In genomic region chr16:60274431-60275017, GRCh38 we compare ENCODE assay signal across 21 cellular contexts.
A peak's percentile ranks its signal among the peaks of the same experiment; 100 is the strongest.
DNase-seq lines count a peak whose midpoint lies in the region; ATAC-seq, FAIRE-seq and TF ChIP-seq lines count a peak whose summit lies in the region.
"Had no signal": no experiment of that assay in that cellular context is flagged by ENCODE, and none has a peak within 500 bp of the region (broad histone marks: within the 10 kb centered on the region; RNA-seq: fewer than 3 reads in every experiment).

No MANE protein-coding gene starts in this region.

- no peak for FAIRE-seq in A549 (lab: Jason Lieb, UNC)
- no peak for FAIRE-seq in K562 (lab: Jason Lieb, UNC)
- FAIRE-seq: A204.1, D721Med, G401.6, GM12891, GM18507 had no signal

- H2BK15ac ChIP-seq in IMR-90 (ENCODE audit: low read depth, low read length), result no peak overlapping the region

- DNase-seq in A549 (ENCODE audit: low read depth in 1 of 2, low spot score in 1 of 2) (no peak), IMR-90 (no peak), K562 (ENCODE audit: extremely low read depth in 1 of 4, low spot score in 3 of 4) (no peak), NCI-H510A (lab: John Stamatoyannopoulos, UW) (no peak), aorta (no peak), mucosa of descending colon (no peak)
- DNase-seq: 8988T; AML-193; Caco-2; Calu3; CD4-positive, alpha-beta T cell; CD8-positive, alpha-beta T cell; DMS79 treated with DMSO at 0.1 percent for 48 hours; GF-D8 had no signal

- no TSS peak for BruUV-seq in IMR-90 (replicated peaks; lab: Mats Ljungman, UMichigan)
- BruUV-seq in K562 (replicated peaks; lab: Mats Ljungman, UMichigan), result no TSS peak

- TF ChIP-seq EP300 in A549 (IDR thresholded peaks at IDR 0.05) (no peak), K562 (IDR thresholded peaks at IDR 0.05; ENCODE audit: low read length) (no peak)

- no peak overlapping the region for H3K27ac ChIP-seq in A549
- H3K27ac ChIP-seq in IMR-90 (ENCODE audit: insufficient read depth, low read length), result no peak overlapping the region
- H3K27ac ChIP-seq in K562 (ENCODE audit: extremely low read depth, low read depth, low read length), result no peak overlapping the region
- H3K27ac ChIP-seq in aorta (ENCODE audit: low read depth in 1 of 2, low read length in 2 of 2), result no peak overlapping the region
- H3K27ac ChIP-seq: BLaER1 treated with 17β-estradiol and CSF1 and Interleukin-3, amounts not matched to agents 10 nM and 100 nM; C4-2B had no signal

- H3K23ac ChIP-seq in IMR-90 (ENCODE audit: low read depth, low read length), result no peak overlapping the region

- in situ Hi-C loops in IMR-90 (cut with MboI; ENCODE audit: low sequenced_read_pairs), result no loop called here
- in situ Hi-C loops in K562 (cut with MboI), result no loop called here

- H3K79me1 ChIP-seq in IMR-90 (ENCODE audit: low read depth in 1 of 2, low read length in 2 of 2), result no peaks in the 10 kb centered on the region

- no peak overlapping the region for H3K56ac ChIP-seq in IMR-90 (ENCODE audit: extremely low read depth, insufficient read depth, low read length)

- H3K36me3 ChIP-seq in IMR-90 (ENCODE audit: control insufficient read depth, insufficient read depth, low read length) (no peaks in the 10 kb centered on the region), K562 (ENCODE audit: control insufficient read depth, insufficient read depth, low read length) (no peaks in the 10 kb centered on the region), aorta (ENCODE audit: control insufficient read depth in 1 of 2, insufficient read depth in 2 of 2, low read length in 1 of 2) (no peaks in the 10 kb centered on the region), mucosa of descending colon (ENCODE audit: low read depth) (no peaks in the 10 kb centered on the region)
- H3K36me3 ChIP-seq: BLaER1 treated with 17β-estradiol and CSF1 and Interleukin-3, amounts not matched to agents 10 nM and 100 nM had no signal

- H4K20me1 ChIP-seq in IMR-90 (ENCODE audit: insufficient read depth, low read length), result no peaks in the 10 kb centered on the region
- no peaks in the 10 kb centered on the region for H4K20me1 ChIP-seq in K562 (replicated peaks; ENCODE audit: control insufficient read depth, insufficient read depth, low read length)
- H4K20me1 ChIP-seq: BLaER1 treated with 17β-estradiol and CSF1 and Interleukin-3, amounts not matched to agents 10 nM and 100 nM had no signal

- no peaks in the 10 kb centered on the region for H3K9me3 ChIP-seq in A549
- H3K9me3 ChIP-seq in IMR-90 (ENCODE audit: control insufficient read depth, insufficient read depth, low read length), result no peaks in the 10 kb centered on the region; the same call in 1 of the 2 replicates
- no peaks in the 10 kb centered on the region for H3K9me3 ChIP-seq in K562 (replicated peaks; ENCODE audit: control insufficient read depth, insufficient read depth, low read depth, low read length)
- no peaks in the 10 kb centered on the region for H3K9me3 ChIP-seq in aorta (ENCODE audit: control insufficient read depth, low read length)
- peaks cover 29% of the 10 kb centered on the region for H3K9me3 ChIP-seq in mucosa of descending colon
- H3K9me3 ChIP-seq: BLaER1 treated with 17β-estradiol and CSF1 and Interleukin-3, amounts not matched to agents 10 nM and 100 nM; Caco-2 had no signal

- TF ChIP-seq POLR2A in A549 (IDR thresholded peaks at IDR 0.05; ENCODE audit: low read length), result no peak
- no peak for TF ChIP-seq POLR2A in IMR-90 (IDR thresholded peaks at IDR 0.05; ENCODE audit: low read depth, low read length)
- no peak for TF ChIP-seq POLR2A in K562 (conservative IDR thresholded peaks at IDR 0.05)

- H2AFZ ChIP-seq in IMR-90 (replicated peaks; ENCODE audit: low read length, poor library complexity) (no peak overlapping the region), K562 (ENCODE audit: low read depth, low read length) (no peak overlapping the region)

- ATAC-seq in A549, result no peak
- ATAC-seq in IMR-90 (ENCODE audit: low read depth), result no peak
- no peak for ATAC-seq in K562
- ATAC-seq in aorta (ENCODE audit: low FRiP score), result no peak
- no peak for ATAC-seq in mucosa of descending colon
- ATAC-seq: CD8-positive, alpha-beta T cell had no signal

- no peak overlapping the region for H2BK20ac ChIP-seq in IMR-90 (ENCODE audit: low read depth, low read length)

- POLR2A ChIA-PET in A549 (lab: Yijun Ruan, JAX), result no interaction called here
- POLR2A ChIA-PET in IMR-90 (lab: Charles Lee; ENCODE audit: unreplicated experiment), result no interaction called here
- POLR2A ChIA-PET in K562 (lab: Yijun Ruan, JAX), result no interaction called here

- H2BK5ac ChIP-seq in IMR-90 (ENCODE audit: low read depth, low read length, poor library complexity, severe bottlenecking), result no peak overlapping the region

- no peak overlapping the region for H2AK5ac ChIP-seq in IMR-90 (ENCODE audit: low read depth, low read length)

- no peaks in the 10 kb centered on the region for H3K4me1 ChIP-seq in A549
- no peaks in the 10 kb centered on the region for H3K4me1 ChIP-seq in IMR-90 (ENCODE audit: control insufficient read depth, insufficient read depth, low read length)
- no peaks in the 10 kb centered on the region for H3K4me1 ChIP-seq in K562 (replicated peaks in 1 of 2; ENCODE audit: control insufficient read depth in 2 of 2, insufficient read depth in 2 of 2, low read length in 2 of 2)
- no peaks in the 10 kb centered on the region for H3K4me1 ChIP-seq in aorta (ENCODE audit: control insufficient read depth in 1 of 2, insufficient read depth in 2 of 2, low read length in 2 of 2)
- no peaks in the 10 kb centered on the region for H3K4me1 ChIP-seq in mucosa of descending colon (ENCODE audit: low read depth)
- H3K4me1 ChIP-seq: Caco-2 had no signal

- H3K9ac ChIP-seq in IMR-90 (ENCODE audit: low read depth, low read length), result no peak overlapping the region
- no peak overlapping the region for H3K9ac ChIP-seq in K562 (ENCODE audit: insufficient read depth in 1 of 2, low read depth in 2 of 2, low read length in 2 of 2)
- H3K9ac ChIP-seq: BLaER1 treated with 17β-estradiol and CSF1 and Interleukin-3, amounts not matched to agents 10 nM and 100 nM had no signal

- H3K4ac ChIP-seq in IMR-90 (ENCODE audit: low read depth, low read length), result no peak overlapping the region

- no peak overlapping the region for H2BK120ac ChIP-seq in IMR-90 (ENCODE audit: low read depth, low read length)

- CTCF ChIA-PET in A549 (lab: Yijun Ruan, JAX), result no interaction called here
- CTCF ChIA-PET in IMR-90 (lab: Yijun Ruan, JAX), result no interaction called here
- CTCF ChIA-PET in K562 (lab: Yijun Ruan, JAX; ENCODE audit: low intra/inter-chr PET ratio), result no interaction called here

- H3K4me3 ChIP-seq in A549 (no peak overlapping the region), IMR-90 (ENCODE audit: insufficient read depth, low read depth, low read length) (no peak overlapping the region), K562 (no peak overlapping the region), aorta (ENCODE audit: low read length in 2 of 2) (no peak overlapping the region), mucosa of descending colon (no peak overlapping the region)
- H3K4me3 ChIP-seq: BLaER1 treated with 17β-estradiol and CSF1 and Interleukin-3, amounts not matched to agents 10 nM and 100 nM had no signal

- H3K79me2 ChIP-seq in K562 (ENCODE audit: control insufficient read depth, insufficient read depth, low read length), result no peaks in the 10 kb centered on the region

- intact Hi-C loops in IMR-90 (cut with micrococcal nuclease), result no loop called here
- intact Hi-C loops in K562 (cut with micrococcal nuclease), result no loop called here
- intact Hi-C loops in aorta (cut with DNase I), result no loop called here
- intact Hi-C loops in mucosa of descending colon (cut with DNase I, micrococcal nuclease), result no loop called here

- no peak overlapping the region for H4K5ac ChIP-seq in IMR-90 (ENCODE audit: low read depth, low read length)

- H3K9me1 ChIP-seq in IMR-90 (ENCODE audit: insufficient read depth, low read length), result no peaks in the 10 kb centered on the region
- no peaks in the 10 kb centered on the region for H3K9me1 ChIP-seq in K562 (ENCODE audit: control insufficient read depth, insufficient read depth, low read length)

- H3K27me3 ChIP-seq in IMR-90 (ENCODE audit: control insufficient read depth, insufficient read depth, low read length) (no peaks in the 10 kb centered on the region), K562 (ENCODE audit: control insufficient read depth in 2 of 2, insufficient read depth in 2 of 2, low read length in 2 of 2) (no peaks in the 10 kb centered on the region), aorta (ENCODE audit: control insufficient read depth in 1 of 2, insufficient read depth in 2 of 2, low read length in 1 of 2) (no peaks in the 10 kb centered on the region)
- H3K27me3 ChIP-seq: BLaER1 treated with 17β-estradiol and CSF1 and Interleukin-3, amounts not matched to agents 10 nM and 100 nM had no signal

- H4K91ac ChIP-seq in IMR-90 (ENCODE audit: insufficient read depth, low read depth, low read length), result no peak overlapping the region

- H2AK9ac ChIP-seq in IMR-90 (replicated peaks; ENCODE audit: low read depth, low read length, poor library complexity), result no peak overlapping the region

- dilution Hi-C loops in IMR-90 (cut with HindIII; ENCODE audit: low sequenced_read_pairs, unreplicated experiment), result no loop called here

- no peak overlapping the region for H3K18ac ChIP-seq in IMR-90 (ENCODE audit: low read depth, low read length)

- H4K8ac ChIP-seq in IMR-90 (ENCODE audit: low read depth in 2 of 2, low read length in 2 of 2), result no peak overlapping the region

- no peak for TF ChIP-seq RAD21 in A549 (conservative IDR thresholded peaks at IDR 0.05 in 1 of 2, IDR thresholded peaks at IDR 0.05 in 1 of 2)
- TF ChIP-seq RAD21 in IMR-90 (IDR thresholded peaks at IDR 0.05; ENCODE audit: low read length), result no peak
- no peak for TF ChIP-seq RAD21 in K562 (CRISPR knock-in tag; conservative IDR thresholded peaks at IDR 0.05 in 1 of 2, IDR thresholded peaks at IDR 0.05 in 1 of 2)

- TF ChIP-seq CTCF in A549 (IDR thresholded peaks at IDR 0.05) (no peak), IMR-90 (conservative IDR thresholded peaks at IDR 0.05; ENCODE audit: low read depth, low read length) (no peak), K562 (IDR thresholded peaks at IDR 0.05 in 2 of 3, conservative IDR thresholded peaks at IDR 0.05 in 1 of 3; ENCODE audit: insufficient read depth in 2 of 3, low read depth in 1 of 3, low read length in 3 of 3) (no peak), mucosa of descending colon (IDR thresholded peaks at IDR 0.05) (no peak)

- H3K14ac ChIP-seq in IMR-90 (replicated peaks; ENCODE audit: low read depth, low read length), result no peak overlapping the region

- H3K4me2 ChIP-seq in A549, result no peak overlapping the region
- no peak overlapping the region for H3K4me2 ChIP-seq in IMR-90 (ENCODE audit: low read depth, low read length)
- no peak overlapping the region for H3K4me2 ChIP-seq in K562 (ENCODE audit: insufficient read depth, low read length)
- H3K4me2 ChIP-seq: BLaER1 treated with 17β-estradiol and CSF1 and Interleukin-3, amounts not matched to agents 10 nM and 100 nM had no signal

- 25% methylated on average over 2 of the region's 2 CpGs for WGBS in A549 (ENCODE audit: missing lambda C conversion rate)
- no CpG with 5 or more reads among the region's 2 CpGs for WGBS in IMR-90 (ENCODE audit: extremely low coverage in 2 of 2, insufficient read length in 1 of 2), 2 experiments
- WGBS in K562 (ENCODE audit: insufficient coverage, low coverage, missing lambda C conversion rate), result 3% methylated on average over 2 of the region's 2 CpGs
- WGBS in aorta, 2 donors, result 69 to 76% methylated on average over 2 of the region's 2 CpGs

TF ChIP-seq in K562, 482 proteins besides CTCF, POLR2A, EP300 and RAD21 (continues in another document):
- TF ChIP-seq MAFF (IDR thresholded peaks at IDR 0.05; ENCODE audit: low read length), result peak; percentile 36; the same call in 1 of the 2 replicates

Comparison
In these comparisons a context has a peak if more than half of its experiments do, and no peak if none do; other contexts are left out.
1. Of the 35 proteins assayed by ChIP-seq in both K562 and A549: peak only in K562: none; only in A549: MAFK; in both: none; in neither: 34.